9 cellular contexts compared by ENCODE assay signal in genomic region chr9:86944974-86945867, GRCh38. TPM values are rescaled to one million over a fixed set of nuclear protein-coding genes. Genes with fewer than 3 reads are reported as not detected.
DNase-seq lines count a peak whose midpoint lies in the region; ATAC-seq and TF ChIP-seq lines count a peak whose summit lies in the region.
"Had no signal": no experiment of that assay in that cellular context is flagged by ENCODE, and none has a peak within 500 bp of the region (broad histone marks: within the 10 kb centered on the region; RNA-seq: fewer than 3 reads in every experiment).

No MANE protein-coding gene starts in this region.

- H3K4me3 ChIP-seq in lower lobe of right lung (peak overlapping the region; percentile 81), tibial artery (peak overlapping the region; percentile 66 to 83)

- TF ChIP-seq CTCF in lower lobe of right lung (IDR thresholded peaks at IDR 0.05) (no peak), tibial artery (IDR thresholded peaks at IDR 0.05) (no peak)

- H3K27me3 ChIP-seq in lower lobe of right lung (ENCODE audit: low read depth) (peaks cover 56% of the 10 kb centered on the region), tibial artery (no peaks in the 10 kb centered on the region)

- peaks cover 50% of the 10 kb centered on the region for H3K27me3 Mint-ChIP-seq in activated T-cell treated with anti-CD3 and anti-CD28 coated beads, Interleukin-2, amount 50 U/mL, for 24 hours
- H3K27me3 Mint-ChIP-seq in central memory CD8-positive, alpha-beta T cell: peaks cover 52% of the 10 kb centered on the region

- DNase-seq in activated T-cell treated with anti-CD3 and anti-CD28 coated beads, Interleukin-2, amount 50 U/mL, for 24 hours: no peak
- DNase-seq in activated T-cell treated with anti-CD3 and anti-CD28 coated beads for 4 hours: no peak
- no peak for DNase-seq in central memory CD8-positive, alpha-beta T cell (ENCODE audit: low spot score in 2 of 2)
- no peak for DNase-seq in lower lobe of right lung
- no peak for DNase-seq in tibial artery
- no peak for DNase-seq in superior temporal gyrus (ENCODE audit: extremely low spot score)
- no peak for DNase-seq in inferior parietal cortex (ENCODE audit: extremely low spot score)
- DNase-seq: DMS53 had no signal

- peak overlapping the region; percentile 45 for H3K4me3 Mint-ChIP-seq in activated T-cell treated with anti-CD3 and anti-CD28 coated beads, Interleukin-2, amount 50 U/mL, for 24 hours
- H3K4me3 Mint-ChIP-seq in central memory CD8-positive, alpha-beta T cell: peak overlapping the region; percentile 79

- H3K27ac Mint-ChIP-seq in activated T-cell treated with anti-CD3 and anti-CD28 coated beads, Interleukin-2, amount 50 U/mL, for 24 hours: no peak overlapping the region
- H3K27ac Mint-ChIP-seq in central memory CD8-positive, alpha-beta T cell (ENCODE audit: low read depth): no peak overlapping the region

- ATAC-seq in central memory CD8-positive, alpha-beta T cell (replicated peaks; ENCODE audit: extremely low read depth, poor library complexity, severe bottlenecking): no peak
- ATAC-seq in lower lobe of right lung: no peak
- ATAC-seq in HG03571 (IDR thresholded peaks at IDR 0.05; ENCODE audit: unreplicated experiment): no peak

- H3K36me3 ChIP-seq in lower lobe of right lung: no peaks in the 10 kb centered on the region
- H3K36me3 ChIP-seq in tibial artery: no peaks in the 10 kb centered on the region

- intact Hi-C loops in lower lobe of right lung (cut with DNase I) (no loop called here), tibial artery (cut with DNase I; ENCODE audit: low total_unique reads) (loop anchor here (5.0 kb wide), 2 partner anchors 167 to 377 kb away; no protein-coding TSS in a partner anchor)

- H3K4me1 ChIP-seq in lower lobe of right lung: peaks cover 19% of the 10 kb centered on the region
- peaks cover 0 to 35% (median 4%) of the 10 kb centered on the region in 4 donors for H3K4me1 ChIP-seq in tibial artery

- H3K27ac ChIP-seq in lower lobe of right lung: peak overlapping the region; percentile 88
- peak overlapping the region; percentile 79 to 90 for H3K27ac ChIP-seq in tibial artery

- peaks cover 22% of the 10 kb centered on the region for H3K4me1 Mint-ChIP-seq in activated T-cell treated with anti-CD3 and anti-CD28 coated beads, Interleukin-2, amount 50 U/mL, for 24 hours (ENCODE audit: low read depth)
- H3K4me1 Mint-ChIP-seq in central memory CD8-positive, alpha-beta T cell: peaks cover 13% of the 10 kb centered on the region

- H3K36me3 Mint-ChIP-seq in activated T-cell treated with anti-CD3 and anti-CD28 coated beads, Interleukin-2, amount 50 U/mL, for 24 hours (ENCODE audit: low read depth): no peaks in the 10 kb centered on the region
- peaks cover 5% of the 10 kb centered on the region for H3K36me3 Mint-ChIP-seq in central memory CD8-positive, alpha-beta T cell (ENCODE audit: insufficient read depth)

- no peaks in the 10 kb centered on the region for H3K9me3 ChIP-seq in lower lobe of right lung
- H3K9me3 ChIP-seq in tibial artery: no peaks in the 10 kb centered on the region

- H3K9me3 Mint-ChIP-seq in activated T-cell treated with anti-CD3 and anti-CD28 coated beads, Interleukin-2, amount 50 U/mL, for 24 hours: no peaks in the 10 kb centered on the region
- no peaks in the 10 kb centered on the region for H3K9me3 Mint-ChIP-seq in central memory CD8-positive, alpha-beta T cell

RNA-seq across cellular contexts. Expression of gene GAS1, which starts 2.1 kb away (rescaled TPM):
- 17.3 TPM for total RNA-seq in lower lobe of right lung
